Comparison of ENCODE assay signal across 9 cellular contexts in the genomic region with DNA sequence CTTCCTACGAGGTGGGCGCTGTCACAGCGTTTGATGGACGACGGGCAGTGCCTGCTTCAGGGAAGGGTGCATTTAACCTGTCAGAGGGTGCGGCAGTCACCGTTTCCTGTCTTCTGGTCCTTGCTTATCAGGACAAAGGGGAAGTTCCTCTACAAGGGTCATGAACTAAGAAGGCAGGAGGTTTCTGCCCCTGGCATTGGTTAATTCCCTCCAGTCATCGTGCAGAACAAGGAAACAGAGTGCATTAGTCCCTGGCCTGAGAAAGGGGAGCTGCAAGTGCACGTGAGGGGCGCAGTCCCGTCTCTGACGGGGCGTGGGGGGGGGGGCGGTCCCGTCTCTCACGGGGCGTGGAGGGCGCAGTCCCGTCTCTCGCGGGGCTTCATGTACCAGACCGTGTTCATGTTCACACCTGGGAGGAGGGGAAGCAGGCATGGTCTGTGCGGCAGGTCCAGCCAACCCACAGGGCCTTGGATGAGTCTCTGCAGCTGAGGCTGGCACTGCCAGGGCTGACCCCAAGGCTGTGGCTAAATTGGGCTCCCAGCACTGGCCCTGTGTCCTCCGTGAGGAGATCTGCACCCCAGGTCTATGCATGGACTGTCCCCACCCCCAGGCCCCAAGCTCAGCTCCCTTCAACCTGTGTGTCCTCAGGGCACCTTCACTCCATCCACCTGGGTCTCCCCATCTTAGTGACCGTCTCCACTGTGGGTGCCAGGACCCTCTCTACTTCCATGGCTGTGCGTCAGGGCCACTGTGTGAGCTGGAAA.
DNase-seq lines count a peak whose midpoint lies in the region; ATAC-seq and TF ChIP-seq lines count a peak whose summit lies in the region.
"Had no signal": no experiment of that assay in that cellular context is flagged by ENCODE, and none has a peak within 500 bp of the region (broad histone marks: within the 10 kb centered on the region; RNA-seq: fewer than 3 reads in every experiment).

No MANE protein-coding gene starts in this region.

- no peaks in the 10 kb centered on the region for H3K79me2 ChIP-seq in trophoblast cell (ENCODE audit: control insufficient read depth, insufficient read depth, low read length, poor library complexity)

- H3K23ac ChIP-seq in trophoblast cell (ENCODE audit: low read length) = no peak overlapping the region

- POLR2A ChIA-PET in activated naive CD8-positive, alpha-beta T cell treated with anti-CD3 and anti-CD28 coated beads, Interleukin-2, amount 10 ng/mL, durations not matched to agents 7 days and 5 days (lab: Charles Lee) = interaction anchor here (0.7 kb wide), 1 partner anchor 27 kb away, joined by 3 read pairs; no protein-coding TSS in a partner anchor

- no peaks in the 10 kb centered on the region for H3K36me3 ChIP-seq in trophoblast cell (ENCODE audit: control insufficient read depth in 1 of 2, insufficient read depth in 2 of 2, low read length in 2 of 2)

- H3K9ac ChIP-seq in trophoblast cell (ENCODE audit: low read length) = no peak overlapping the region

- WGBS in right cardiac atrium = 50% methylated on average over 26 of the region's 26 CpGs
- no CpG with 5 or more reads among the region's 26 CpGs for WGBS in trophoblast cell (ENCODE audit: extremely low coverage, insufficient coverage, insufficient read length)

- H3K4ac ChIP-seq in trophoblast cell (ENCODE audit: low read depth, low read length) = no peak overlapping the region

- H2AK5ac ChIP-seq in trophoblast cell (ENCODE audit: low read length) = no peak overlapping the region

- no peak overlapping the region for H3K4me3 ChIP-seq in right cardiac atrium (ENCODE audit: low read length)
- no peak overlapping the region for H3K4me3 ChIP-seq in trophoblast cell (ENCODE audit: low read depth, low read length)

- H4K8ac ChIP-seq in trophoblast cell (ENCODE audit: low read depth, low read length) = no peak overlapping the region

- no peak overlapping the region for H3K14ac ChIP-seq in trophoblast cell (ENCODE audit: low read length)

- H3K9me3 ChIP-seq in right cardiac atrium (ENCODE audit: control insufficient read depth, low read length) = no peaks in the 10 kb centered on the region
- no peaks in the 10 kb centered on the region for H3K9me3 ChIP-seq in trophoblast cell (ENCODE audit: insufficient read depth, low read depth, low read length)

- H4K12ac ChIP-seq in trophoblast cell (ENCODE audit: low read depth, low read length) = no peak overlapping the region

- H2BK120ac ChIP-seq in trophoblast cell (ENCODE audit: insufficient read depth, low read length, poor library complexity) = no peak overlapping the region

- H3K4me1 ChIP-seq in right cardiac atrium (ENCODE audit: control insufficient read depth, insufficient read depth, low read length) = peaks cover 3% of the 10 kb centered on the region
- peaks cover 2 to 7% of the 10 kb centered on the region in 2 experiments for H3K4me1 ChIP-seq in trophoblast cell (ENCODE audit: control insufficient read depth in 1 of 2, insufficient read depth in 2 of 2, low read length in 2 of 2)

- H4K91ac ChIP-seq in trophoblast cell (ENCODE audit: low read depth, low read length) = no peak overlapping the region

- peak; percentile 70 for ATAC-seq in activated naive CD8-positive, alpha-beta T cell treated with anti-CD3 and anti-CD28 coated beads, Interleukin-2, amount 10 ng/mL, durations not matched to agents 7 days and 5 days (ENCODE audit: low read depth)
- ATAC-seq in activated naive CD8-positive, alpha-beta T cell treated with anti-CD3 and anti-CD28 coated beads, Interleukin-2, amount 50 U/mL, for 24 hours = no peak
- peak in 1 of 2 donors; percentile 4 for ATAC-seq in right cardiac atrium

- no peak for TF ChIP-seq CTCF in type B pancreatic cell (conservative IDR thresholded peaks at IDR 0.05)

- H3K27me3 ChIP-seq in right cardiac atrium (ENCODE audit: control insufficient read depth, insufficient read depth) (no peaks in the 10 kb centered on the region), trophoblast cell (ENCODE audit: insufficient read depth, low read length) (no peaks in the 10 kb centered on the region)

- no peak overlapping the region for H2AFZ ChIP-seq in trophoblast cell (ENCODE audit: insufficient read depth, low read length, poor library complexity)

- H3K27me3 Mint-ChIP-seq in activated naive CD8-positive, alpha-beta T cell treated with anti-CD3 and anti-CD28 coated beads, Interleukin-2, amount 10 ng/mL, durations not matched to agents 7 days and 5 days = peaks cover 8% of the 10 kb centered on the region
- H3K27me3 Mint-ChIP-seq in activated naive CD8-positive, alpha-beta T cell treated with anti-CD3 and anti-CD28 coated beads, Interleukin-2, amount 50 U/mL, for 24 hours = peaks cover 8% of the 10 kb centered on the region
- peaks cover 32% of the 10 kb centered on the region for H3K27me3 Mint-ChIP-seq in type B pancreatic cell

- peaks cover 5% of the 10 kb centered on the region for H3K4me1 Mint-ChIP-seq in activated naive CD8-positive, alpha-beta T cell treated with anti-CD3 and anti-CD28 coated beads, Interleukin-2, amount 10 ng/mL, durations not matched to agents 7 days and 5 days
- peaks cover 40% of the 10 kb centered on the region for H3K4me1 Mint-ChIP-seq in activated naive CD8-positive, alpha-beta T cell treated with anti-CD3 and anti-CD28 coated beads, Interleukin-2, amount 50 U/mL, for 24 hours
- peaks cover 41% of the 10 kb centered on the region for H3K4me1 Mint-ChIP-seq in type B pancreatic cell (ENCODE audit: unreplicated experiment)

- H3K36me3 Mint-ChIP-seq in activated naive CD8-positive, alpha-beta T cell treated with anti-CD3 and anti-CD28 coated beads, Interleukin-2, amount 10 ng/mL, durations not matched to agents 7 days and 5 days = no peaks in the 10 kb centered on the region
- H3K36me3 Mint-ChIP-seq in activated naive CD8-positive, alpha-beta T cell treated with anti-CD3 and anti-CD28 coated beads, Interleukin-2, amount 50 U/mL, for 24 hours (ENCODE audit: low read depth) = no peaks in the 10 kb centered on the region
- H3K36me3 Mint-ChIP-seq in type B pancreatic cell = no peaks in the 10 kb centered on the region

- no peak for DNase-seq in activated naive CD8-positive, alpha-beta T cell treated with anti-CD3 and anti-CD28 coated beads, Interleukin-2, amount 10 ng/mL, durations not matched to agents 7 days and 5 days
- DNase-seq in activated naive CD8-positive, alpha-beta T cell treated with anti-CD3 and anti-CD28 coated beads, Interleukin-2, amount 50 U/mL, for 24 hours = no peak
- DNase-seq in SKM-1 (lab: John Stamatoyannopoulos, UW; ENCODE audit: unreplicated experiment) = peak; percentile 93
- DNase-seq in right cardiac atrium = peak in 2 of 3 donors; percentile 41 to 75
- no peak for DNase-seq in type B pancreatic cell (ENCODE audit: extremely low spot score, unreplicated experiment)
- DNase-seq in trophoblast cell = no peak
- DNase-seq in NCI-H2029 (lab: John Stamatoyannopoulos, UW) = no peak
- no peak for DNase-seq in A172 (ENCODE audit: low spot score)
- DNase-seq: IMR-90 had no signal

- no peak overlapping the region for H2BK12ac ChIP-seq in trophoblast cell (ENCODE audit: low read length)

- H3K9me3 Mint-ChIP-seq in activated naive CD8-positive, alpha-beta T cell treated with anti-CD3 and anti-CD28 coated beads, Interleukin-2, amount 10 ng/mL, durations not matched to agents 7 days and 5 days = no peaks in the 10 kb centered on the region
- no peaks in the 10 kb centered on the region for H3K9me3 Mint-ChIP-seq in activated naive CD8-positive, alpha-beta T cell treated with anti-CD3 and anti-CD28 coated beads, Interleukin-2, amount 50 U/mL, for 24 hours
- no peaks in the 10 kb centered on the region for H3K9me3 Mint-ChIP-seq in type B pancreatic cell

- no peak overlapping the region for H3K18ac ChIP-seq in trophoblast cell (ENCODE audit: low read length)

- no peak overlapping the region for H3K4me2 ChIP-seq in trophoblast cell (ENCODE audit: low read length)

- H3K27ac ChIP-seq in right cardiac atrium (ENCODE audit: low read length) (no peak overlapping the region), trophoblast cell (ENCODE audit: low read depth, low read length) (no peak overlapping the region)

- intact Hi-C loops in right cardiac atrium (cut with DNase I) = no loop called here

- no peak overlapping the region for H3K4me3 Mint-ChIP-seq in activated naive CD8-positive, alpha-beta T cell treated with anti-CD3 and anti-CD28 coated beads, Interleukin-2, amount 10 ng/mL, durations not matched to agents 7 days and 5 days
- H3K4me3 Mint-ChIP-seq in activated naive CD8-positive, alpha-beta T cell treated with anti-CD3 and anti-CD28 coated beads, Interleukin-2, amount 50 U/mL, for 24 hours = no peak overlapping the region
- H3K4me3 Mint-ChIP-seq in type B pancreatic cell = peak overlapping the region; percentile 60

- H3K27ac Mint-ChIP-seq in activated naive CD8-positive, alpha-beta T cell treated with anti-CD3 and anti-CD28 coated beads, Interleukin-2, amount 10 ng/mL, durations not matched to agents 7 days and 5 days = no peak overlapping the region
- no peak overlapping the region for H3K27ac Mint-ChIP-seq in activated naive CD8-positive, alpha-beta T cell treated with anti-CD3 and anti-CD28 coated beads, Interleukin-2, amount 50 U/mL, for 24 hours
- H3K27ac Mint-ChIP-seq in type B pancreatic cell = peak overlapping the region; percentile 66

- H3K79me1 ChIP-seq in trophoblast cell (ENCODE audit: low read length) = no peaks in the 10 kb centered on the region

- H2BK5ac ChIP-seq in trophoblast cell (ENCODE audit: low read depth, low read length, poor library complexity) = no peak overlapping the region

Comparison
In these comparisons a context has a peak if more than half of its experiments do, and no peak if none do; other contexts are left out.
1. DNase-seq: peak in SKM-1 (single experiment) and right cardiac atrium (2 of 3); none in activated naive CD8-positive, alpha-beta T cell treated with anti-CD3 and anti-CD28 coated beads, Interleukin-2, amount 10 ng/mL, durations not matched to agents 7 days and 5 days (single experiment), activated naive CD8-positive, alpha-beta T cell treated with anti-CD3 and anti-CD28 coated beads, Interleukin-2, amount 50 U/mL, for 24 hours (single experiment), type B pancreatic cell (single experiment), trophoblast cell (0 of 2), NCI-H2029 (single experiment) and A172 (single experiment).